Comparison of ENCODE assay signal across 18 cellular contexts in the genomic region with DNA sequence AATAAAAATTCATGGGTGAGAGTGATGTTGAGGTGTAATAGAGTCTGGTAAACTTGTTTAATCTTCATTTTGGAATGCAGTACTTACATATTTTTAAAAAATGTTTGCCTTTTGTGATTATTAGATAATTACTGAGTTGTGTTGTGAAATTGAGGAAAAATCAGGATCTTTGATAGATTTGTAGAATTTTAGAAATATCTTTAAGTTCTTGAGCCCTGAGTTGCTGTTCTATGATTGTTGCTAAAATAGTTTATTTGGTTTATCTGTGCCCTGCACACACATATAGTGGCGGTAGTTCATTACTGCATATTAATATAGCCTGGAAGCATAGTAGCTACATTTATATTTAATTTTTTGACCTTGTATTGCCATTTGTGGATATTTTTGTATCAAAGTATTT. TPM values are rescaled to one million over a fixed set of nuclear protein-coding genes. Genes with fewer than 3 reads are reported as not detected.
A peak's percentile ranks its signal among the peaks of the same experiment; 100 is the strongest.
DNase-seq lines count a peak whose midpoint lies in the region; ATAC-seq and TF ChIP-seq lines count a peak whose summit lies in the region.
"Had no signal": no experiment of that assay in that cellular context is flagged by ENCODE, and none has a peak within 500 bp of the region (broad histone marks: within the 10 kb centered on the region; RNA-seq: fewer than 3 reads in every experiment).

No MANE protein-coding gene starts in this region.

- H3K9me3 ChIP-seq in neural cell (ENCODE audit: low read length), result no peaks in the 10 kb centered on the region
- H3K9me3 ChIP-seq: spleen had no signal

- H3K79me2 ChIP-seq in neural cell (replicated peaks; ENCODE audit: insufficient read depth, low read length), result peaks cover 72% of the 10 kb centered on the region

- no peaks in the 10 kb centered on the region for H3K9me2 ChIP-seq in neural cell (ENCODE audit: insufficient read depth, low read length)

- H3K36me3 ChIP-seq in neural cell (ENCODE audit: insufficient read depth, low read length), result peaks cover 8% of the 10 kb centered on the region
- H3K36me3 ChIP-seq: spleen had no signal

- H3F3A ChIP-seq in neural cell (ENCODE audit: insufficient read depth, low read length, poor library complexity, severe bottlenecking), result no peaks in the 10 kb centered on the region

- H3K4me2 ChIP-seq in neural cell (ENCODE audit: low read length), result peak overlapping the region; percentile 84
- H3K4me2 ChIP-seq: BLaER1 treated with 17β-estradiol and CSF1 and Interleukin-3, amounts not matched to agents 10 nM and 100 nM had no signal

- DNase-seq in stimulated activated naive CD8-positive, alpha-beta T cell treated with anti-CD3 and anti-CD28 coated beads, Interleukin-15, amount 100 ng/mL, for 72 hours, result no peak
- DNase-seq in caudate nucleus (lab: John Stamatoyannopoulos, UW) (no peak), kidney tubule cell (ENCODE audit: low spot score) (no peak), NCI-H146 (lab: John Stamatoyannopoulos, UW) (no peak), NCI-H748 (lab: John Stamatoyannopoulos, UW; ENCODE audit: unreplicated experiment) (no peak)
- DNase-seq in activated T-helper 2 cell treated with anti-CD3 and anti-CD28 coated beads, Interferon-gamma antibody, Interleukin-2, Interleukin-4, amounts not matched to agents 10 μg/mL and 5 μg/mL and 100 μg/mL, durations not matched to agents 14 hours and 24 hours and 36 hours (ENCODE audit: low spot score), result no peak
- DNase-seq: activated CD4-positive, CD25-positive, alpha-beta regulatory T cell; DND-41; NCI-H1105 treated with DMSO at 0.1 percent for 48 hours; NCI-H345; spleen had no signal

- peaks cover 46% of the 10 kb centered on the region for H3K4me1 Mint-ChIP-seq in stimulated activated naive CD8-positive, alpha-beta T cell treated with anti-CD3 and anti-CD28 coated beads, Interleukin-15, Interleukin-2, amounts not matched to agents 100 ng/mL and 50 ng/mL, for 24 hours (ENCODE audit: low read depth)
- H3K4me1 Mint-ChIP-seq in stimulated activated naive CD8-positive, alpha-beta T cell treated with anti-CD3 and anti-CD28 coated beads, Interleukin-15, amount 100 ng/mL, for 72 hours, result peaks cover 33% of the 10 kb centered on the region
- H3K4me1 Mint-ChIP-seq in activated T-helper 2 cell treated with anti-CD3 and anti-CD28 coated beads, Interferon-gamma antibody, Interleukin-2, Interleukin-4, amounts not matched to agents 10 μg/mL and 5 μg/mL and 100 μg/mL, durations not matched to agents 14 hours and 24 hours and 36 hours (ENCODE audit: low read depth), result peaks cover 22% of the 10 kb centered on the region

- H3K27ac ChIP-seq in caudate nucleus (ENCODE audit: low read depth, low read length) (peak overlapping the region; percentile 91), neural cell (ENCODE audit: low read length) (no peak overlapping the region)
- H3K27ac ChIP-seq: BLaER1 treated with 17β-estradiol and CSF1 and Interleukin-3, amounts not matched to agents 10 nM and 100 nM had no signal

- peak overlapping the region; percentile 70 for H3K9ac ChIP-seq in neural cell (ENCODE audit: low read length)
- H3K9ac ChIP-seq: BLaER1 treated with 17β-estradiol and CSF1 and Interleukin-3, amounts not matched to agents 10 nM and 100 nM had no signal

- no peaks in the 10 kb centered on the region for H3K27me3 Mint-ChIP-seq in stimulated activated naive CD8-positive, alpha-beta T cell treated with anti-CD3 and anti-CD28 coated beads, Interleukin-15, Interleukin-2, amounts not matched to agents 100 ng/mL and 50 ng/mL, for 24 hours
- no peaks in the 10 kb centered on the region for H3K27me3 Mint-ChIP-seq in stimulated activated naive CD8-positive, alpha-beta T cell treated with anti-CD3 and anti-CD28 coated beads, Interleukin-15, amount 100 ng/mL, for 72 hours
- no peaks in the 10 kb centered on the region for H3K27me3 Mint-ChIP-seq in activated T-helper 2 cell treated with anti-CD3 and anti-CD28 coated beads, Interferon-gamma antibody, Interleukin-2, Interleukin-4, amounts not matched to agents 10 μg/mL and 5 μg/mL and 100 μg/mL, durations not matched to agents 14 hours and 24 hours and 36 hours (ENCODE audit: low read depth)
- H3K27me3 Mint-ChIP-seq: dendritic cell treated with granulocyte-macrophage colony-stimulating factor and Interleukin-4, amounts not matched to agents 40 ng/mL and 50 ng/mL, for 4 days; IgD-negative memory B cell had no signal

- intact Hi-C loops in activated T-helper 2 cell treated with anti-CD3 and anti-CD28 coated beads, Interferon-gamma antibody, Interleukin-2, Interleukin-4, amounts not matched to agents 10 μg/mL and 5 μg/mL and 100 μg/mL, durations not matched to agents 14 hours and 24 hours and 36 hours (cut with micrococcal nuclease), result no loop called here

- no peak for TF ChIP-seq CTCF in neural cell (IDR thresholded peaks at IDR 0.05; ENCODE audit: poor library complexity, severe bottlenecking)

- no peaks in the 10 kb centered on the region for H3K9me3 Mint-ChIP-seq in stimulated activated naive CD8-positive, alpha-beta T cell treated with anti-CD3 and anti-CD28 coated beads, Interleukin-15, Interleukin-2, amounts not matched to agents 100 ng/mL and 50 ng/mL, for 24 hours
- H3K9me3 Mint-ChIP-seq in stimulated activated naive CD8-positive, alpha-beta T cell treated with anti-CD3 and anti-CD28 coated beads, Interleukin-15, amount 100 ng/mL, for 72 hours, result no peaks in the 10 kb centered on the region
- no peaks in the 10 kb centered on the region for H3K9me3 Mint-ChIP-seq in activated T-helper 2 cell treated with anti-CD3 and anti-CD28 coated beads, Interferon-gamma antibody, Interleukin-2, Interleukin-4, amounts not matched to agents 10 μg/mL and 5 μg/mL and 100 μg/mL, durations not matched to agents 14 hours and 24 hours and 36 hours
- H3K9me3 Mint-ChIP-seq: dendritic cell treated with granulocyte-macrophage colony-stimulating factor and Interleukin-4, amounts not matched to agents 40 ng/mL and 50 ng/mL, for 4 days; IgD-negative memory B cell had no signal

- no peak for TF ChIP-seq EP300 in neural cell (conservative IDR thresholded peaks at IDR 0.05; ENCODE audit: poor library complexity, severe bottlenecking)

- H3K27ac Mint-ChIP-seq in stimulated activated naive CD8-positive, alpha-beta T cell treated with anti-CD3 and anti-CD28 coated beads, Interleukin-15, Interleukin-2, amounts not matched to agents 100 ng/mL and 50 ng/mL, for 24 hours, result no peak overlapping the region
- no peak overlapping the region for H3K27ac Mint-ChIP-seq in stimulated activated naive CD8-positive, alpha-beta T cell treated with anti-CD3 and anti-CD28 coated beads, Interleukin-15, amount 100 ng/mL, for 72 hours
- no peak overlapping the region for H3K27ac Mint-ChIP-seq in activated T-helper 2 cell treated with anti-CD3 and anti-CD28 coated beads, Interferon-gamma antibody, Interleukin-2, Interleukin-4, amounts not matched to agents 10 μg/mL and 5 μg/mL and 100 μg/mL, durations not matched to agents 14 hours and 24 hours and 36 hours
- H3K27ac Mint-ChIP-seq: dendritic cell treated with granulocyte-macrophage colony-stimulating factor and Interleukin-4, amounts not matched to agents 40 ng/mL and 50 ng/mL, for 4 days; IgD-negative memory B cell had no signal

- H4K20me1 ChIP-seq in neural cell (ENCODE audit: insufficient read depth), result no peaks in the 10 kb centered on the region

- H2AFZ ChIP-seq in neural cell (ENCODE audit: low read depth, low read length), result no peak overlapping the region

- H3K27me3 ChIP-seq in neural cell (ENCODE audit: insufficient read depth, low read depth, low read length), result no peaks in the 10 kb centered on the region
- H3K27me3 ChIP-seq: BLaER1 treated with 17β-estradiol and CSF1 and Interleukin-3, amounts not matched to agents 10 nM and 100 nM; spleen had no signal

- H3K4me3 Mint-ChIP-seq in stimulated activated naive CD8-positive, alpha-beta T cell treated with anti-CD3 and anti-CD28 coated beads, Interleukin-15, Interleukin-2, amounts not matched to agents 100 ng/mL and 50 ng/mL, for 24 hours, result peak overlapping the region; percentile 37
- H3K4me3 Mint-ChIP-seq in stimulated activated naive CD8-positive, alpha-beta T cell treated with anti-CD3 and anti-CD28 coated beads, Interleukin-15, amount 100 ng/mL, for 72 hours, result no peak overlapping the region
- no peak overlapping the region for H3K4me3 Mint-ChIP-seq in activated T-helper 2 cell treated with anti-CD3 and anti-CD28 coated beads, Interferon-gamma antibody, Interleukin-2, Interleukin-4, amounts not matched to agents 10 μg/mL and 5 μg/mL and 100 μg/mL, durations not matched to agents 14 hours and 24 hours and 36 hours (ENCODE audit: low read depth)
- H3K4me3 Mint-ChIP-seq: dendritic cell treated with granulocyte-macrophage colony-stimulating factor and Interleukin-4, amounts not matched to agents 40 ng/mL and 50 ng/mL, for 4 days; IgD-negative memory B cell had no signal

- no peak for TF ChIP-seq RAD21 in neural cell (conservative IDR thresholded peaks at IDR 0.05)

- no peak for ATAC-seq in stimulated activated naive CD8-positive, alpha-beta T cell treated with anti-CD3 and anti-CD28 coated beads, Interleukin-15, amount 100 ng/mL, for 72 hours

- H3K36me3 Mint-ChIP-seq in stimulated activated naive CD8-positive, alpha-beta T cell treated with anti-CD3 and anti-CD28 coated beads, Interleukin-15, Interleukin-2, amounts not matched to agents 100 ng/mL and 50 ng/mL, for 24 hours (ENCODE audit: low read depth), result no peaks in the 10 kb centered on the region
- H3K36me3 Mint-ChIP-seq in activated T-helper 2 cell treated with anti-CD3 and anti-CD28 coated beads, Interferon-gamma antibody, Interleukin-2, Interleukin-4, amounts not matched to agents 10 μg/mL and 5 μg/mL and 100 μg/mL, durations not matched to agents 14 hours and 24 hours and 36 hours (ENCODE audit: low read depth), result no peaks in the 10 kb centered on the region
- H3K36me3 Mint-ChIP-seq: IgD-negative memory B cell had no signal

- peak overlapping the region; percentile 70 for H3K4me3 ChIP-seq in neural cell (ENCODE audit: low read length)
- H3K4me3 ChIP-seq: BLaER1 treated with 17β-estradiol and CSF1 and Interleukin-3, amounts not matched to agents 10 nM and 100 nM; lung had no signal

TF ChIP-seq in neural cell, 6 proteins besides CTCF, POLR2A, EP300 and RAD21 (continues in another document):
- TF ChIP-seq POLR2AphosphoS5 (IDR thresholded peaks at IDR 0.05), result no peak

RNA-seq across cellular contexts. Expression of gene B3GALT2, which starts 1.6 kb away (rescaled TPM):
- 12.3 and 12.4 TPM in 2 replicates for polyA plus RNA-seq in neural cell
- polyA minus RNA-seq in neural cell, result 42.9 and 44.8 TPM in 2 replicates
- total RNA-seq in activated T-helper 2 cell treated with anti-CD3 and anti-CD28 coated beads, Interferon-gamma antibody, Interleukin-2, Interleukin-4, amounts not matched to agents 10 μg/mL and 5 μg/mL and 100 μg/mL, durations not matched to agents 14 hours and 24 hours and 36 hours, result not detected in 2 replicates
- total RNA-seq: OCI-LY7 had no signal
